ENCODE assay signal across 14 cellular contexts in genomic region chr1:63747445-63747844, GRCh38. TPM values are rescaled to one million over a fixed set of nuclear protein-coding genes. Genes with fewer than 3 reads are reported as not detected.
"Had no signal": no experiment of that assay in that cellular context is flagged by ENCODE, and none has a peak within 500 bp of the region (broad histone marks: within the 10 kb centered on the region; RNA-seq: fewer than 3 reads in every experiment).

No MANE protein-coding gene starts in this region.

- H3K36me3 ChIP-seq: thoracic aorta had no signal

- DNase-seq: activated effector memory CD4-positive, alpha-beta T cell treated with anti-CD3 and anti-CD28 coated beads, Interleukin-2, amount 50 U/mL, for 16 hours; activated T-cell treated with anti-CD3 and anti-CD28 coated beads, Interleukin-2, amount 50 U/mL, for 24 hours; amygdala; cortex of kidney; effector CD8-positive, alpha-beta T cell; naive thymus-derived CD4-positive, alpha-beta T cell; occipital lobe; stimulated activated CD4-positive, alpha-beta T cell treated with anti-CD3 and anti-CD28 coated beads, Interleukin-15, amount 100 ng/mL, for 24 hours; stimulated activated CD4-positive, alpha-beta T cell treated with anti-CD3 and anti-CD28 coated beads, Interleukin-4, amount 100 ng/mL, for 24 hours; T-helper 17 cell had no signal

- H3K9me3 ChIP-seq: thoracic aorta had no signal

- H3K27ac ChIP-seq: epithelial cell of prostate, thoracic aorta had no signal

- ATAC-seq: activated CD4-positive, CD25-positive, alpha-beta regulatory T cell treated with anti-CD3 and anti-CD28 coated beads, Interleukin-2, amount 50 U/mL, for 24 hours; activated naive CD4-positive, alpha-beta T cell treated with anti-CD3 and anti-CD28 coated beads, Interleukin-2, amount 50 U/mL, for 72 hours; naive thymus-derived CD4-positive, alpha-beta T cell; T-helper 17 cell had no signal

- H3K4me3 ChIP-seq: thoracic aorta had no signal

RNA-seq across cellular contexts. Expression of gene ROR1, which starts 26.4 kb away (rescaled TPM):
- total RNA-seq: T-helper 17 cell had no signal
- polyA plus RNA-seq: naive thymus-derived CD4-positive, alpha-beta T cell had no signal
